In the genomic region with DNA sequence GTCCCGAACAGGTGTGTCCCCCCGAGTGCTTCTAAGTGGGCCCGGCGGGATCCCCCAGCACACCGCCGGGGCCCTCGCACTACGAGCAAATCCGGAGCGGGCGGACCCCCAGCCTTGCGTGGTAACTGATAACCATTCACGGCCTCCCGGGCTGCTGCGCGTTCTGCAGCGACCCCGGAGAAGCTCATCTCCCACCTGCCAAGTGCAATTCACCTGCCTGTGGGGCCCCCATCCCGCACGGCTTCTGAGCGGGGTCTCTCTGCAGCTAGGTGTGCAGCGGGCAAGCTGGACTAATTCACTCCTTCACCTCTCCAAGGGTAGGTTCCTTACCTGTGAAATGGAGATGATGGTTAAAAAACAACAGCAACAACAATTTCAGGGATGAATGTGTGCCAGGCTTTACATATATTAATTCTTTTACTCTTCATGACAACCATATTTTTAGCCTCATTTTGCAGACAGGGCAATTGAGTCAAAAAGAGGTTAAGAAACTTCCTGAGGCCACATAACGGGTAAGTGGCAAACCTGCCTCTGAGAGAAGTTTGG, we compare ENCODE assay signal across 1 cellular context.
A peak's percentile ranks its signal among the peaks of the same experiment; 100 is the strongest.
TF ChIP-seq lines count a peak whose summit lies in the region.

No MANE protein-coding gene starts in this region.

TF ChIP-seq in H1, 55 proteins besides CTCF, POLR2A, EP300 and RAD21:
- TF ChIP-seq ASH2L (IDR thresholded peaks at IDR 0.05; ENCODE audit: low read length) (peak; percentile 24), TEAD4 (IDR thresholded peaks at IDR 0.05; ENCODE audit: low read depth, low read length) (no peak)
